Comparison of ENCODE assay signal across 16 cellular contexts in the genomic region with DNA sequence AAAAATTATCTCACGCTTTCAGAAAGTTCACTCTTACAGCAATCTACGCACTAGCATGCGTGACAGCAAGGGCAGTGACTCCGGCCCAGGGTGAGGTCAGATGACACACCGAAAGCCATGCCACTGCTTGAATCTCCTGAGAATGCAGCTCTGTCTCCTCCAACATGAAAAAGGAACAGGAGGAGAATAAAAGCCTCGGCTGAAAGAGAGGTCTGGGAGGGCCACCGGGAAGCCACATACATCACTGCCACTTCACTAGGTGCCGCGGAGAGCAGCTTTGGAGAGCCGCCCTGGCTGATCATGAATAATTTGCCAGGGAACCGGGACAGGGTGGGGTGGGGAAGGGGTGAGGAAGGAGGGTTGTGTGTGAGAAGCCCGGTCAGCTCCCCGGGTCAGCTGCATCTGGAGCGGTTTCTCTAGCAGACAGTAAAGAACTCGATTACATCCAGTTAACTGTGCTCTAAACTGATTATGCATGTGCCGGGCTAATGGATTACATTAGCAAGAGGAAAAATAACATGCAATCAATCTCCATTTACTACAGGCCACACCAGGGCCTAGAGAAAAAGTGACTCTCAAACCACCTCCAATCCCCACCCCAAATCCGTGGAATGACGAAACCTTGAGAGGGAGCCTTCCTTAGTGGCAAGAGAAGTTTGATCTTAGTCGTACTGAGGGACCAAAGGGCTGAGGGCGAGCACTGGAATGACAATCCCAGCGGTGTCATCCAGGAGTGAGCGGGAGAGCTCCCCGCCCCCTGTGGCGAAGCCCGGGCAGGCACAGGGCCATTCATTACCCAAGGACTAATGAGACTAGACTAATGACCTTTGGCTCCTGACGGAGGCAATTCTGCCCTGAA.
DNase-seq lines count a peak whose midpoint lies in the region; ATAC-seq and TF ChIP-seq lines count a peak whose summit lies in the region.
"Had no signal": no experiment of that assay in that cellular context is flagged by ENCODE, and none has a peak within 500 bp of the region (broad histone marks: within the 10 kb centered on the region; RNA-seq: fewer than 3 reads in every experiment).

No MANE protein-coding gene starts in this region.

- ATAC-seq in upper lobe of left lung (ENCODE audit: low FRiP score in 2 of 2) (peak in 1 of 2 donors; percentile 47), GM19467 (IDR thresholded peaks at IDR 0.05; ENCODE audit: unreplicated experiment) (no peak), GM18858 (IDR thresholded peaks at IDR 0.05; ENCODE audit: unreplicated experiment) (no peak)
- ATAC-seq: K562 had no signal

- H3K4me3 ChIP-seq in right atrium auricular region (no peak overlapping the region), upper lobe of left lung (no peak overlapping the region)
- H3K4me3 ChIP-seq: K562, lung, prostate gland had no signal

- no peak for TF ChIP-seq POLR2A in upper lobe of left lung (IDR thresholded peaks at IDR 0.05)

- WGBS in upper lobe of left lung, 2 donors = 65 to 72% methylated on average over 24 to 26 of the region's 26 CpGs

- peak overlapping the region in 2 of 5 experiments; percentile 41 to 63 for H3K4me3 Mint-ChIP-seq in brain
- H3K4me3 Mint-ChIP-seq in neural crest cell = peak overlapping the region; percentile 64
- H3K4me3 Mint-ChIP-seq: activated naive CD8-positive, alpha-beta T cell treated with anti-CD3 and anti-CD28 coated beads, Interleukin-2, amount 10 ng/mL, durations not matched to agents 7 days and 5 days; dendritic cell treated with granulocyte-macrophage colony-stimulating factor and Interleukin-4, amounts not matched to agents 40 ng/mL and 50 ng/mL, for 4 days had no signal

- TF ChIP-seq CTCF in brain (conservative IDR thresholded peaks at IDR 0.05) (no peak), right atrium auricular region (IDR thresholded peaks at IDR 0.05) (no peak), neural crest cell (conservative IDR thresholded peaks at IDR 0.05) (no peak), upper lobe of left lung (IDR thresholded peaks at IDR 0.05) (no peak)

- H3K4me1 Mint-ChIP-seq in brain (peaks cover 64% of the 10 kb centered on the region), neural crest cell (peaks cover 59% of the 10 kb centered on the region)
- H3K4me1 Mint-ChIP-seq: activated naive CD8-positive, alpha-beta T cell treated with anti-CD3 and anti-CD28 coated beads, Interleukin-2, amount 10 ng/mL, durations not matched to agents 7 days and 5 days had no signal

- peaks cover 0 to 9% (median 0%) of the 10 kb centered on the region in 5 experiments for H3K9me3 Mint-ChIP-seq in brain
- no peaks in the 10 kb centered on the region for H3K9me3 Mint-ChIP-seq in neural crest cell
- H3K9me3 Mint-ChIP-seq: activated naive CD8-positive, alpha-beta T cell treated with anti-CD3 and anti-CD28 coated beads, Interleukin-2, amount 10 ng/mL, durations not matched to agents 7 days and 5 days had no signal

- H3K9me3 ChIP-seq in right atrium auricular region = no peaks in the 10 kb centered on the region
- no peaks in the 10 kb centered on the region for H3K9me3 ChIP-seq in upper lobe of left lung
- H3K9me3 ChIP-seq: prostate gland had no signal

- H3K36me3 ChIP-seq in right atrium auricular region (peaks cover 20% of the 10 kb centered on the region), upper lobe of left lung (peaks cover 0 to 19% (median 10%) of the 10 kb centered on the region in 4 donors)

- H3K27me3 Mint-ChIP-seq in brain = no peaks in the 10 kb centered on the region
- H3K27me3 Mint-ChIP-seq in neural crest cell (ENCODE audit: low read depth) = no peaks in the 10 kb centered on the region
- H3K27me3 Mint-ChIP-seq: dendritic cell treated with granulocyte-macrophage colony-stimulating factor and Interleukin-4, amounts not matched to agents 40 ng/mL and 50 ng/mL, for 4 days had no signal

- H3K4me1 ChIP-seq in right atrium auricular region (peaks cover 0 to 37% of the 10 kb centered on the region in 2 donors), upper lobe of left lung (peaks cover 6 to 21% (median 12%) of the 10 kb centered on the region in 4 donors)

- H3K27me3 ChIP-seq in right atrium auricular region = no peaks in the 10 kb centered on the region
- H3K27me3 ChIP-seq in upper lobe of left lung = no peaks in the 10 kb centered on the region

- H3K36me3 Mint-ChIP-seq in brain (peaks cover 82% of the 10 kb centered on the region), neural crest cell (ENCODE audit: low read depth) (peaks cover 36% of the 10 kb centered on the region)
- H3K36me3 Mint-ChIP-seq: activated naive CD8-positive, alpha-beta T cell treated with anti-CD3 and anti-CD28 coated beads, Interleukin-2, amount 10 ng/mL, durations not matched to agents 7 days and 5 days had no signal

- peak overlapping the region in 4 of 5 experiments; percentile 35 to 90 (median 59) for H3K27ac Mint-ChIP-seq in brain
- H3K27ac Mint-ChIP-seq in neural crest cell (ENCODE audit: unreplicated experiment) = peak overlapping the region; percentile 85
- H3K27ac Mint-ChIP-seq: activated naive CD8-positive, alpha-beta T cell treated with anti-CD3 and anti-CD28 coated beads, Interleukin-2, amount 10 ng/mL, durations not matched to agents 7 days and 5 days; dendritic cell treated with granulocyte-macrophage colony-stimulating factor and Interleukin-4, amounts not matched to agents 40 ng/mL and 50 ng/mL, for 4 days had no signal

- no peak for TF ChIP-seq EP300 in upper lobe of left lung (IDR thresholded peaks at IDR 0.05)

- DNase-seq in right atrium auricular region (ENCODE audit: low spot score) (peak; percentile 81), neural crest cell (ENCODE audit: low read depth, low spot score) (no peak), upper lobe of left lung (peak in 1 of 2 donors; percentile 30), anterior cingulate cortex (lab: John Stamatoyannopoulos, UW) (no peak), D341Med (ENCODE audit: low spot score) (no peak)
- DNase-seq: activated naive CD8-positive, alpha-beta T cell treated with anti-CD3 and anti-CD28 coated beads, Interleukin-2, amount 10 ng/mL, durations not matched to agents 7 days and 5 days; NCI-H1417 treated with DMSO at 0.1 percent for 48 hours; NCI-H524 treated with DMSO at 0.1 percent for 48 hours; SIG-M5 had no signal

- H3K27ac ChIP-seq in right atrium auricular region = peak overlapping the region; percentile 49 to 71
- peak overlapping the region in 3 of 4 donors; percentile 25 to 48 (median 46) for H3K27ac ChIP-seq in upper lobe of left lung
